ENCODE assay signal across 21 cellular contexts in the genomic region with DNA sequence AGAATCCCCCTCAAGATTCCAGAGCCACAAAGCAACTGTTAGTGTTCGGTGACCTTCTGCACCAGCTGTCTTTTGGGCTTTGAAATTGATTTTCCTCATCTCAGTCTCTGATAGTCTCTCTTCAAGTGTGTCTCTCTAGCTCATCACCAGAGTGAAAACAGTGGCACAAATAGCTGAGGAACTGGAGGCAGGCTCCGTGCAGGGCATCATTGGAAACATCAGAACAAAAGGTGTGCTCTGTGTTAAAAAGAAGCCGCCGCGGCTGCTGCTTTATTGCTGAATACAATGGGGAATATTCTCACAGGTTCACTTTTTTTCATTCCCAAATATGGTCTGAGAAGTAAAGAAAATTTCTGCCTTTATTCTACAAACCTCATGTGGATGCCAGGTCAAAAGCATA.
"Had no signal": no experiment of that assay in that cellular context is flagged by ENCODE, and none has a peak within 500 bp of the region (broad histone marks: within the 10 kb centered on the region; RNA-seq: fewer than 3 reads in every experiment).

No MANE protein-coding gene starts in this region.

- ATAC-seq: activated CD8-positive, alpha-beta T cell treated with anti-CD3 and anti-CD28 coated beads for 36 hours; activated T-cell treated with anti-CD3 and anti-CD28 coated beads, Interleukin-2, amount 50 U/mL, for 4 hours; activated T-helper 17 cell treated with anti-CD3 and anti-CD28 coated beads, Interleukin-2, amount 50 U/mL, for 72 hours; foreskin keratinocyte; left lung; stimulated activated naive B cell treated with anti-CD40 and anti-IgM and Interleukin-4, amounts not matched to agents 10 μg/mL and 1 μg/mL and 100 μg/mL, for 72 hours; T-helper 17 cell had no signal

- H3K9me3 Mint-ChIP-seq: activated CD8-positive, alpha-beta T cell treated with anti-CD3 and anti-CD28 coated beads for 36 hours; activated T-cell treated with anti-CD3 and anti-CD28 coated beads, Interleukin-2, amount 50 U/mL, for 4 hours; activated T-helper 17 cell treated with anti-CD3 and anti-CD28 coated beads, Interleukin-2, amount 50 U/mL, for 72 hours; nephron had no signal

- H3K4me1 ChIP-seq: esophagus muscularis mucosa, foreskin keratinocyte, left lung, stomach, tibial artery had no signal

- H3K4me3 ChIP-seq: esophagus muscularis mucosa, left lung, lung, stomach, tibial artery had no signal

- H3K4me3 Mint-ChIP-seq: activated CD8-positive, alpha-beta T cell treated with anti-CD3 and anti-CD28 coated beads for 36 hours; activated T-cell treated with anti-CD3 and anti-CD28 coated beads, Interleukin-2, amount 50 U/mL, for 4 hours; activated T-helper 17 cell treated with anti-CD3 and anti-CD28 coated beads, Interleukin-2, amount 50 U/mL, for 72 hours; nephron; stimulated activated naive B cell treated with anti-CD40 and anti-IgM and Interleukin-4, amounts not matched to agents 10 μg/mL and 1 μg/mL and 100 μg/mL, for 72 hours; T-helper 17 cell had no signal

- H3K36me3 ChIP-seq: brain microvascular endothelial cell, esophagus muscularis mucosa, left lung, stomach, tibial artery had no signal

- H3K27ac ChIP-seq: brain microvascular endothelial cell, esophagus muscularis mucosa, foreskin keratinocyte, left lung, stomach, tibial artery had no signal

- DNase-seq: activated CD4-positive, alpha-beta T cell treated with anti-CD3 and anti-CD28 coated beads, Interleukin-2, amount 50 U/mL, for 1 hour; activated CD8-positive, alpha-beta T cell treated with anti-CD3 and anti-CD28 coated beads for 36 hours; activated gamma-delta T cell treated with Interleukin-2 at 50 U/mL for 16 hours; activated naive CD4-positive, alpha-beta T cell treated with anti-CD3 and anti-CD28 coated beads, Interleukin-2, amount 50 U/mL, for 16 hours; activated T-cell treated with anti-CD3 and anti-CD28 coated beads, Interleukin-2, amount 50 U/mL, for 4 hours; amniotic stem cell; brain microvascular endothelial cell; foreskin keratinocyte; left lung; posterior cingulate gyrus; stimulated activated CD4-positive, alpha-beta T cell treated with anti-CD3 and anti-CD28 coated beads, Interleukin-15, amount 100 ng/mL, for 24 hours; stimulated activated CD4-positive, alpha-beta T cell treated with anti-CD3 and anti-CD28 coated beads, Interleukin-2, amount 100 ng/mL, for 24 hours; stimulated activated naive B cell treated with anti-CD40 and anti-IgM and Interleukin-4, amounts not matched to agents 10 μg/mL and 1 μg/mL and 100 μg/mL, for 72 hours; stomach; SW 1271; T-helper 17 cell; tibial artery had no signal

- H3K9me3 ChIP-seq: esophagus muscularis mucosa, left lung, stomach, tibial artery had no signal

- H3K27ac Mint-ChIP-seq: activated CD8-positive, alpha-beta T cell treated with anti-CD3 and anti-CD28 coated beads for 36 hours; activated T-helper 17 cell treated with anti-CD3 and anti-CD28 coated beads, Interleukin-2, amount 50 U/mL, for 72 hours; nephron; stimulated activated naive B cell treated with anti-CD40 and anti-IgM and Interleukin-4, amounts not matched to agents 10 μg/mL and 1 μg/mL and 100 μg/mL, for 72 hours; T-helper 17 cell had no signal

- H3K36me3 Mint-ChIP-seq: stimulated activated naive B cell treated with anti-CD40 and anti-IgM and Interleukin-4, amounts not matched to agents 10 μg/mL and 1 μg/mL and 100 μg/mL, for 72 hours had no signal

- H3K27me3 ChIP-seq: brain microvascular endothelial cell, esophagus muscularis mucosa, foreskin keratinocyte, left lung, stomach, tibial artery had no signal

- H3K4me1 Mint-ChIP-seq: activated T-helper 17 cell treated with anti-CD3 and anti-CD28 coated beads, Interleukin-2, amount 50 U/mL, for 72 hours; stimulated activated naive B cell treated with anti-CD40 and anti-IgM and Interleukin-4, amounts not matched to agents 10 μg/mL and 1 μg/mL and 100 μg/mL, for 72 hours; T-helper 17 cell had no signal
